8 cellular contexts compared by ENCODE assay signal in genomic region chr7:105017263-105018051, GRCh38. TPM values are rescaled to one million over a fixed set of nuclear protein-coding genes. Genes with fewer than 3 reads are reported as not detected.
DNase-seq lines count a peak whose midpoint lies in the region; ATAC-seq, FAIRE-seq and TF ChIP-seq lines count a peak whose summit lies in the region.

No MANE protein-coding gene starts in this region.

- peak overlapping the region; percentile 91 to 100 (median 98) for H3K4me3 Mint-ChIP-seq in naive thymus-derived CD8-positive, alpha-beta T cell

- H3K4me1 Mint-ChIP-seq in naive thymus-derived CD8-positive, alpha-beta T cell, result peaks cover 25 to 61% (median 40%) of the 10 kb centered on the region in 4 donors

- DNase-seq in bronchial epithelial cell (ENCODE audit: low read depth) (no peak), NOMO-1 treated with DMSO at 0.1 percent for 48 hours (lab: John Stamatoyannopoulos, UW; ENCODE audit: unreplicated experiment) (no peak)
- DNase-seq in naive thymus-derived CD8-positive, alpha-beta T cell, result peak in 2 of 10 donors; percentile 30 to 36
- no peak for DNase-seq in stimulated activated CD4-positive, alpha-beta T cell treated with anti-CD3 and anti-CD28 coated beads, Interleukin-1b, Interleukin-23, amount 100 ng/mL, for 48 hours

- peak overlapping the region; percentile 87 to 100 (median 95) for H3K27ac Mint-ChIP-seq in naive thymus-derived CD8-positive, alpha-beta T cell

- H3K4me3 ChIP-seq in BLaER1 (peak overlapping the region; percentile 85), Loucy (ENCODE audit: low read length, poor library complexity, severe bottlenecking) (peak overlapping the region; percentile 81), bronchial epithelial cell (ENCODE audit: low read depth, low read length) (peak overlapping the region; percentile 100)

- no peak for ATAC-seq in naive thymus-derived CD8-positive, alpha-beta T cell
- ATAC-seq in HG02642 (IDR thresholded peaks at IDR 0.05; ENCODE audit: poor library complexity, unreplicated experiment) (no peak), HG03175 (IDR thresholded peaks at IDR 0.05; ENCODE audit: unreplicated experiment) (no peak)

- H3K9me2 ChIP-seq in Loucy (replicated peaks; ENCODE audit: low read depth, low read length), result no peaks in the 10 kb centered on the region

- peaks cover 9 to 16% (median 16%) of the 10 kb centered on the region in 3 donors for H3K36me3 Mint-ChIP-seq in naive thymus-derived CD8-positive, alpha-beta T cell

- no peaks in the 10 kb centered on the region for H3K27me3 ChIP-seq in BLaER1
- peaks cover 5% of the 10 kb centered on the region for H3K27me3 ChIP-seq in Loucy (ENCODE audit: insufficient read depth, low read length, poor library complexity, severe bottlenecking)
- H3K27me3 ChIP-seq in bronchial epithelial cell (ENCODE audit: control insufficient read depth, insufficient read depth, low read length), result no peaks in the 10 kb centered on the region

- no peak overlapping the region for H2AFZ ChIP-seq in Loucy (ENCODE audit: low read length)

- H3K4me1 ChIP-seq in BLaER1 (peaks cover 48% of the 10 kb centered on the region), Loucy (ENCODE audit: insufficient read depth, low read length, poor library complexity, severe bottlenecking) (peaks cover 50% of the 10 kb centered on the region)

- H3K36me3 ChIP-seq in BLaER1, result peaks cover 11% of the 10 kb centered on the region; the same call in 1 of the 2 replicates
- no peaks in the 10 kb centered on the region for H3K36me3 ChIP-seq in Loucy (ENCODE audit: insufficient read depth, low read length)
- H3K36me3 ChIP-seq in bronchial epithelial cell (ENCODE audit: control insufficient read depth, insufficient read depth, low read length), result no peaks in the 10 kb centered on the region

- H3K27ac ChIP-seq in BLaER1, result peak overlapping the region; percentile 99

- POLR2A ChIA-PET in naive thymus-derived CD8-positive, alpha-beta T cell (lab: Charles Lee), result interaction anchor here (0.7 to 14.6 kb wide), 6 partner anchors 10 to 76 kb away, joined by 3 to 500 read pairs (median 4); no protein-coding TSS in a partner anchor

- H3K9me3 Mint-ChIP-seq in naive thymus-derived CD8-positive, alpha-beta T cell, result peaks cover 0 to 6% (median 0%) of the 10 kb centered on the region in 9 donors

- TF ChIP-seq CTCF in Loucy (conservative IDR thresholded peaks at IDR 0.05; ENCODE audit: low read length) (no peak), bronchial epithelial cell (IDR thresholded peaks at IDR 0.05; ENCODE audit: insufficient read depth, low read length, severe bottlenecking) (no peak)

- H3K9me3 ChIP-seq in BLaER1, result no peaks in the 10 kb centered on the region
- H3K9me3 ChIP-seq in Loucy (ENCODE audit: insufficient read depth, low read depth, low read length), result no peaks in the 10 kb centered on the region

- no peaks in the 10 kb centered on the region for H3F3A ChIP-seq in Loucy (ENCODE audit: low read depth)

- FAIRE-seq in bronchial epithelial cell (lab: Jason Lieb, UNC), result no peak

- H3K4me2 ChIP-seq in BLaER1 (peak overlapping the region; percentile 93), Loucy (ENCODE audit: low read depth, low read length, poor library complexity, severe bottlenecking) (peak overlapping the region; percentile 88)

- H3K9ac ChIP-seq in BLaER1 (peak overlapping the region; percentile 98), Loucy (ENCODE audit: low read depth, low read length, poor library complexity, severe bottlenecking) (peak overlapping the region; percentile 100)

- H3K27me3 Mint-ChIP-seq in naive thymus-derived CD8-positive, alpha-beta T cell, result peaks cover 0 to 10% (median 0%) of the 10 kb centered on the region in 5 donors

- H3K79me2 ChIP-seq in Loucy (ENCODE audit: insufficient read depth, low read length), result peaks cover 93% of the 10 kb centered on the region

- H4K20me1 ChIP-seq in BLaER1 (peaks cover 71% of the 10 kb centered on the region), Loucy (ENCODE audit: insufficient read depth, low read length, poor library complexity, severe bottlenecking) (peaks cover 80% of the 10 kb centered on the region)

RNA-seq across cellular contexts. Expression of gene KMT2E, which starts 3.5 kb away (rescaled TPM):
- total RNA-seq in bronchial epithelial cell, result 73.9 and 79.8 TPM in 2 replicates
- total RNA-seq in naive thymus-derived CD8-positive, alpha-beta T cell, result 100 to 1,000 TPM; 186 to 188 TPM
- 100 to 1,000 TPM; 119 to 193 (median 140) TPM for polyA plus RNA-seq in naive thymus-derived CD8-positive, alpha-beta T cell
